In the genomic region with DNA sequence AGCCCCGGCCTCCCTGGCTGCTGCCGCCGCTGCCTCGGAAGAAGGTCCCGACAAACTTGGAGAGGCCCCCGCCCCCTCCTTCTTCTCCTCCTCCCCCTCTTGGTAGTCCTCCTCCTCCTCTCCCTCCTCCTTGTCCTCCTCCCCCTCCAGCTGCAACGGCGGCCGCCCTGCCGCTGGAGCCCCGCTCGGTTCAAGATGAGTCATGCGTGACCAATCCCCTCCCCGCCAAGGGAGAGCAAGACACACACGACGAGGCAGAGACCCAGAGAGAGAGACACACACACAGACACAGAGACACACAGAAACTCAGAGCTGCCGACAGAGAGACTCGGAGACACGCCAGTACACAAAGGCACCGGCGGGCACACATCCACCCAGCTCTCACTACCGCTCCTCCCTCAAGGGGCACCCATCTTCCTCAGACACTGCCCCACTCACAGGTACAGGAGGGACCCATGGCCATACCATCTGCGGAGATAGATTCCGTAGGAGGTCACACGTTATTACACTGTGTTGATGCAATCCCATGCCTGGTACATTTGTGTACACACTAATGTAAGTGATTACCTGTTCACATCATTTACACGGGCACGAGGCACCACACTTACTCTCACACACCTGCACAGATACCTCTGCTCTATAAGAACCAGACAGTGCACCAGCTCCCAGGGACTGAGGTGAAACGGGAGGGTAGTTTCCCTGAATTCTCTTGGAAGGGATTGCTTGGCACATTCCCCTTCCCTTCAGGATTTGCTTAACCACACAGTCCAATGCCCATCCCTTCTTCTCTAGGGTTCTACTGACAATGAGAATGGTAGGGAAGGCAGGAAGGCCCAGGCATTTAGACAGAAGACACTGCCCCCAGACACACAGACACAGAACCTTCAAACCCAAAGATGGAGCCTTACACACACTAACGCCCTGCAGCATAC, we compare ENCODE assay signal across 2 cellular contexts.
TF ChIP-seq lines count a peak whose summit lies in the region.

Gene LHX6, minus strand, starts transcription at position 52 of the 932 bp plus-strand sequence. CDS start 217 bp downstream, outside the sequence.

TF ChIP-seq in GM12878, 131 proteins besides CTCF, POLR2A, EP300 and RAD21:
- peak; percentile 35; the same call in 1 of the 2 replicates for TF ChIP-seq PAX5 (IDR thresholded peaks at IDR 0.05; ENCODE audit: borderline replicate concordance, low read depth, low read length)
- 0 out of 2 replicates have a peak, but pooled peaks have one; percentile 33 for TF ChIP-seq EZH2 (IDR thresholded peaks at IDR 0.05; ENCODE audit: borderline replicate concordance, control insufficient read depth, low read depth, low read length)
- TF ChIP-seq SRF (IDR thresholded peaks at IDR 0.05; ENCODE audit: low read depth in 2 of 2, low read length in 2 of 2), result no peak

TF ChIP-seq in HepG2, 621 proteins besides CTCF, POLR2A, EP300 and RAD21:
- 0 out of 2 replicates have a peak, but pooled peaks have one; percentile 35 for TF ChIP-seq PCBP1 (IDR thresholded peaks at IDR 0.05; ENCODE audit: borderline replicate concordance, low read depth, low read length)
- peak; percentile 85 for TF ChIP-seq ZNF263 (CRISPR knock-in tag; IDR thresholded peaks at IDR 0.05)
- TF ChIP-seq MEF2D (CRISPR knock-in tag; IDR thresholded peaks at IDR 0.05), result no peak
- peak; percentile 76 for TF ChIP-seq FOSL2 (CRISPR knock-in tag; IDR thresholded peaks at IDR 0.05)
- TF ChIP-seq XRCC5 (optimal IDR thresholded peaks at IDR 0.05; ENCODE audit: low read length), result peak; percentile 17
